ENCODE assay signal across 23 cellular contexts in the genomic region with DNA sequence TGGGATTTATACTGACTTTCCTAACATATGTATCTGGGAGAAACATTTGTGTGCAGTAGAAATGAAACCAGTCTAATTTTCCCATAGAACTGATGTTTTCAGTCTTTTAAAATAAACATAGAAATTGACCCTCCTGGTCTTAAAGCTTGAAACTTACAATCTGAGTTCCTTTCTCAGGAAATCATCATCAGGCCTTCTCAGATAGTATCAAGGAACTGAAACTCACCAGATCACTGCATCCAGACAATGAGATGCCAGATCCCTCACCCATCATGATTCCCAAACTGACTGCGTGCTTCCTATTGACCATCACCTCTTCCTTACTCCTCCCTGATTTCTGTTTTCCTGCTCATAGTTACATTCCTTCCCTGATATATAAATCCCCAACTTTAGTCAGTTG.
DNase-seq lines count a peak whose midpoint lies in the region; ATAC-seq, FAIRE-seq and TF ChIP-seq lines count a peak whose summit lies in the region.
"Had no signal": no experiment of that assay in that cellular context is flagged by ENCODE, and none has a peak within 500 bp of the region (broad histone marks: within the 10 kb centered on the region; RNA-seq: fewer than 3 reads in every experiment).

No MANE protein-coding gene starts in this region.

- CTCF ChIA-PET in A549 (lab: Yijun Ruan, JAX): interaction anchor here (1.3 to 1.4 kb wide), 2 partner anchors 36 to 190 kb away, joined by 3 read pairs; no protein-coding TSS in a partner anchor
- CTCF ChIA-PET in CD4-positive, alpha-beta T cell (lab: Charles Lee): no interaction called here
- CTCF ChIA-PET in activated CD4-positive, alpha-beta memory T cell treated with anti-CD3 and anti-CD28 coated beads for 36 hours (lab: Charles Lee): no interaction called here

- TF ChIP-seq POLR2A in A549 (IDR thresholded peaks at IDR 0.05; ENCODE audit: low read length): no peak

- peaks cover 89% of the 10 kb centered on the region for H3K4me1 Mint-ChIP-seq in CD4-positive, alpha-beta T cell (ENCODE audit: low read depth)
- H3K4me1 Mint-ChIP-seq in activated CD4-positive, alpha-beta memory T cell treated with anti-CD3 and anti-CD28 coated beads for 36 hours (ENCODE audit: low read depth): peaks cover 83% of the 10 kb centered on the region
- H3K4me1 Mint-ChIP-seq in immature natural killer cell: peaks cover 37 to 51% of the 10 kb centered on the region in 2 donors

- no peaks in the 10 kb centered on the region for H3K27me3 ChIP-seq in CD4-positive, alpha-beta T cell (ENCODE audit: control insufficient read depth, insufficient read depth, low read length)
- H3K27me3 ChIP-seq: foreskin keratinocyte had no signal

- peak overlapping the region; percentile 39 for H3K4me3 Mint-ChIP-seq in CD4-positive, alpha-beta T cell
- H3K4me3 Mint-ChIP-seq in activated CD4-positive, alpha-beta memory T cell treated with anti-CD3 and anti-CD28 coated beads for 36 hours: peak overlapping the region; percentile 20
- H3K4me3 Mint-ChIP-seq in immature natural killer cell: no peak overlapping the region
- H3K4me3 Mint-ChIP-seq: brain had no signal

- TF ChIP-seq EP300 in A549 (IDR thresholded peaks at IDR 0.05): no peak

- peaks cover 85% of the 10 kb centered on the region for H3K4me1 ChIP-seq in A549

- H3K9me3 Mint-ChIP-seq in CD4-positive, alpha-beta T cell: peaks cover 2% of the 10 kb centered on the region
- no peaks in the 10 kb centered on the region for H3K9me3 Mint-ChIP-seq in activated CD4-positive, alpha-beta memory T cell treated with anti-CD3 and anti-CD28 coated beads for 36 hours
- H3K9me3 Mint-ChIP-seq in immature natural killer cell: no peaks in the 10 kb centered on the region

- H3K27ac Mint-ChIP-seq in CD4-positive, alpha-beta T cell: peak overlapping the region; percentile 90
- peak overlapping the region; percentile 11 for H3K27ac Mint-ChIP-seq in activated CD4-positive, alpha-beta memory T cell treated with anti-CD3 and anti-CD28 coated beads for 36 hours
- H3K27ac Mint-ChIP-seq in immature natural killer cell: peak overlapping the region; percentile 12 to 92 (median 85)
- H3K27ac Mint-ChIP-seq: brain had no signal

- DNase-seq in A549 (ENCODE audit: low read depth in 1 of 2, low spot score in 1 of 2) (no peak), immature natural killer cell (no peak), NCI-H69 (lab: John Stamatoyannopoulos, UW) (no peak), mucosa of gallbladder (ENCODE audit: low spot score) (no peak), NCI-H526 (lab: John Stamatoyannopoulos, UW) (no peak)
- DNase-seq in CD4-positive, alpha-beta T cell: no peak
- no peak for DNase-seq in activated CD4-positive, alpha-beta memory T cell treated with anti-CD3 and anti-CD28 coated beads for 36 hours
- DNase-seq: activated CD8-positive, alpha-beta memory T cell treated with anti-CD3 and anti-CD28 coated beads for 24 hours; activated gamma-delta T cell treated with Interleukin-2 at 50 U/mL for 16 hours; cortex of kidney; foreskin keratinocyte; GDM1; midbrain; NCI-H187 treated with DMSO at 0.1 percent for 48 hours; NCI-H226; occipital lobe; right cardiac atrium; stimulated activated naive CD4-positive, alpha-beta T cell treated with Interleukin-2 at 50 U/mL for 16 hours; SW 1271 had no signal

- H3K27me3 Mint-ChIP-seq in CD4-positive, alpha-beta T cell: no peaks in the 10 kb centered on the region
- H3K27me3 Mint-ChIP-seq in activated CD4-positive, alpha-beta memory T cell treated with anti-CD3 and anti-CD28 coated beads for 36 hours: no peaks in the 10 kb centered on the region
- peaks cover 0 to 5% (median 0%) of the 10 kb centered on the region in 3 donors for H3K27me3 Mint-ChIP-seq in immature natural killer cell (ENCODE audit: low read depth in 3 of 3)

- ATAC-seq in A549 (no peak), HG03439 (IDR thresholded peaks at IDR 0.05; ENCODE audit: unreplicated experiment) (no peak)
- ATAC-seq in CD4-positive, alpha-beta T cell (ENCODE audit: poor library complexity): no peak
- ATAC-seq: foreskin keratinocyte, K562, right cardiac atrium had no signal

- no peak for TF ChIP-seq RAD21 in A549 (conservative IDR thresholded peaks at IDR 0.05 in 1 of 2, IDR thresholded peaks at IDR 0.05 in 1 of 2)

- H3K9me3 ChIP-seq in A549: no peaks in the 10 kb centered on the region
- H3K9me3 ChIP-seq in CD4-positive, alpha-beta T cell (ENCODE audit: control insufficient read depth, low read length): no peaks in the 10 kb centered on the region

- H3K36me3 Mint-ChIP-seq in CD4-positive, alpha-beta T cell (ENCODE audit: low read depth): no peaks in the 10 kb centered on the region
- no peaks in the 10 kb centered on the region for H3K36me3 Mint-ChIP-seq in activated CD4-positive, alpha-beta memory T cell treated with anti-CD3 and anti-CD28 coated beads for 36 hours
- peaks cover 0 to 11% (median 0%) of the 10 kb centered on the region in 3 donors for H3K36me3 Mint-ChIP-seq in immature natural killer cell
- H3K36me3 Mint-ChIP-seq: brain had no signal

- no peak for FAIRE-seq in A549 (lab: Jason Lieb, UNC)
- FAIRE-seq: K562 had no signal

- no peak overlapping the region for H3K4me2 ChIP-seq in A549

- 100% methylated on average over 1 of the region's 1 CpG for WGBS in A549 (ENCODE audit: missing lambda C conversion rate)

- POLR2A ChIA-PET in A549 (lab: Yijun Ruan, JAX): no interaction called here
- POLR2A ChIA-PET in CD4-positive, alpha-beta T cell (lab: Charles Lee): interaction anchor here (3.6 kb wide), 1 partner anchor 57 kb away, joined by 70 read pairs; no protein-coding TSS in a partner anchor
- POLR2A ChIA-PET in activated CD4-positive, alpha-beta memory T cell treated with anti-CD3 and anti-CD28 coated beads for 36 hours (lab: Charles Lee): no interaction called here

- peak overlapping the region; percentile 88 to 91 for H3K27ac ChIP-seq in A549
- H3K27ac ChIP-seq in CD4-positive, alpha-beta T cell (ENCODE audit: low read depth, low read length): no peak overlapping the region
- H3K27ac ChIP-seq: RWPE1 had no signal

- TF ChIP-seq CTCF in A549 (IDR thresholded peaks at IDR 0.05): no peak
- no peak for TF ChIP-seq CTCF in CD4-positive, alpha-beta T cell (IDR thresholded peaks at IDR 0.05)

- intact Hi-C loops in CD4-positive, alpha-beta T cell (cut with DNase I, micrococcal nuclease): no loop called here
- intact Hi-C loops in activated CD4-positive, alpha-beta memory T cell treated with anti-CD3 and anti-CD28 coated beads for 36 hours (cut with micrococcal nuclease): no loop called here

- H3K4me3 ChIP-seq in A549: no peak overlapping the region
- H3K4me3 ChIP-seq: K562 had no signal

TF ChIP-seq in A549, 52 proteins besides CTCF, POLR2A, EP300 and RAD21:
- no peak for TF ChIP-seq RFX5 (IDR thresholded peaks at IDR 0.05)
- TF ChIP-seq EHF (CRISPR knock-in tag; IDR thresholded peaks at IDR 0.05): peak; percentile 2; the same call in 1 of the 2 replicates

Comparison
In these comparisons a context has a peak if more than half of its experiments do, and no peak if none do; other contexts are left out.
1. H3K27ac Mint-ChIP-seq: peak in every context shown above with its lines; median percentile 90 in CD4-positive, alpha-beta T cell; 85 in immature natural killer cell; 11 in activated CD4-positive, alpha-beta memory T cell treated with anti-CD3 and anti-CD28 coated beads for 36 hours.
2. H3K4me3 Mint-ChIP-seq: peak in CD4-positive, alpha-beta T cell (single experiment) and activated CD4-positive, alpha-beta memory T cell treated with anti-CD3 and anti-CD28 coated beads for 36 hours (single experiment); none in immature natural killer cell (0 of 5).